Comparison of ENCODE assay signal across 9 cellular contexts in genomic region chr3:96813820-96814580, GRCh38. TPM values are rescaled to one million over a fixed set of nuclear protein-coding genes. Genes with fewer than 3 reads are reported as not detected.
DNase-seq lines count a peak whose midpoint lies in the region; ATAC-seq and TF ChIP-seq lines count a peak whose summit lies in the region.
"Had no signal": no experiment of that assay in that cellular context is flagged by ENCODE, and none has a peak within 500 bp of the region (broad histone marks: within the 10 kb centered on the region; RNA-seq: fewer than 3 reads in every experiment).

No MANE protein-coding gene starts in this region.

- H3K27me3 ChIP-seq in WERI-Rb-1 (ENCODE audit: insufficient read depth, low read depth, severe bottlenecking) = peaks cover 23% of the 10 kb centered on the region

- H3K27me3 Mint-ChIP-seq in naive thymus-derived CD8-positive, alpha-beta T cell = peaks cover 17 to 37% (median 29%) of the 10 kb centered on the region in 5 donors

- no peaks in the 10 kb centered on the region for H3K36me3 ChIP-seq in WERI-Rb-1

- no peak for TF ChIP-seq CTCF in WERI-Rb-1 (IDR thresholded peaks at IDR 0.05; ENCODE audit: low read depth, low read length)

- H3K36me3 Mint-ChIP-seq in naive thymus-derived CD8-positive, alpha-beta T cell = no peaks in the 10 kb centered on the region

- H3K27ac Mint-ChIP-seq in naive thymus-derived CD8-positive, alpha-beta T cell = no peak overlapping the region
- H3K27ac Mint-ChIP-seq: activated naive CD4-positive, alpha-beta T cell treated with anti-CD3 and anti-CD28 coated beads, Interleukin-2, amount 50 U/mL, for 72 hours had no signal

- peaks cover 4 to 15% (median 11%) of the 10 kb centered on the region in 4 donors for H3K4me1 Mint-ChIP-seq in naive thymus-derived CD8-positive, alpha-beta T cell

- peak overlapping the region in 6 of 10 donors; percentile 4 to 75 (median 51) for H3K4me3 Mint-ChIP-seq in naive thymus-derived CD8-positive, alpha-beta T cell

- H3K9me3 ChIP-seq in WERI-Rb-1 (ENCODE audit: severe bottlenecking) = no peaks in the 10 kb centered on the region

- no peak overlapping the region for H3K27ac ChIP-seq in WERI-Rb-1

- POLR2A ChIA-PET in naive thymus-derived CD8-positive, alpha-beta T cell (lab: Charles Lee) = no interaction called here

- H3K9me3 Mint-ChIP-seq in naive thymus-derived CD8-positive, alpha-beta T cell = peaks cover 0 to 4% (median 0%) of the 10 kb centered on the region in 9 donors
- H3K9me3 Mint-ChIP-seq: activated naive CD4-positive, alpha-beta T cell treated with anti-CD3 and anti-CD28 coated beads, Interleukin-2, amount 50 U/mL, for 72 hours had no signal

- DNase-seq in G401 (ENCODE audit: low spot score) = peak; percentile 75
- DNase-seq in HuH-7 (ENCODE audit: low spot score) = peak; percentile 73
- peak; percentile 56 for DNase-seq in WERI-Rb-1
- DNase-seq in fibroblast of peridontal ligament (ENCODE audit: extremely low read depth) = peak; percentile 15
- DNase-seq in naive thymus-derived CD8-positive, alpha-beta T cell = peak in 1 of 10 donors; percentile 4
- DNase-seq in LoVo (ENCODE audit: low spot score) = no peak
- DNase-seq in NK-92 (lab: John Stamatoyannopoulos, UW; ENCODE audit: unreplicated experiment) = no peak

- peak overlapping the region; percentile 61 for H3K4me3 ChIP-seq in WERI-Rb-1 (ENCODE audit: low read depth, low read length)

- peak; percentile 20 for ATAC-seq in GM21447 (IDR thresholded peaks at IDR 0.05; ENCODE audit: unreplicated experiment)
- ATAC-seq in naive thymus-derived CD8-positive, alpha-beta T cell = no peak

- in situ Hi-C loops in G401 (cut with HindIII; ENCODE audit: low sequenced_read_pairs) = no loop called here

RNA-seq across cellular contexts. Expression of gene EPHA6, which starts 0.4 kb away (rescaled TPM):
- not detected in 2 replicates for total RNA-seq in G401 (2014; rRNA removed; shearing (Covaris generic))
- not detected for total RNA-seq in naive thymus-derived CD8-positive, alpha-beta T cell
- polyA plus RNA-seq in naive thymus-derived CD8-positive, alpha-beta T cell = not detected
- total RNA-seq: activated naive CD4-positive, alpha-beta T cell treated with anti-CD3 and anti-CD28 coated beads, Interleukin-2, amount 50 U/mL, for 72 hours had no signal

Comparison
In these comparisons a context has a peak if more than half of its experiments do, and no peak if none do; other contexts are left out.
1. DNase-seq: peak in G401 (single experiment), HuH-7 (single experiment), WERI-Rb-1 (single experiment) and fibroblast of peridontal ligament (single experiment); none in LoVo (single experiment) and NK-92 (single experiment).